1 cellular context compared by ENCODE assay signal in the genomic region with DNA sequence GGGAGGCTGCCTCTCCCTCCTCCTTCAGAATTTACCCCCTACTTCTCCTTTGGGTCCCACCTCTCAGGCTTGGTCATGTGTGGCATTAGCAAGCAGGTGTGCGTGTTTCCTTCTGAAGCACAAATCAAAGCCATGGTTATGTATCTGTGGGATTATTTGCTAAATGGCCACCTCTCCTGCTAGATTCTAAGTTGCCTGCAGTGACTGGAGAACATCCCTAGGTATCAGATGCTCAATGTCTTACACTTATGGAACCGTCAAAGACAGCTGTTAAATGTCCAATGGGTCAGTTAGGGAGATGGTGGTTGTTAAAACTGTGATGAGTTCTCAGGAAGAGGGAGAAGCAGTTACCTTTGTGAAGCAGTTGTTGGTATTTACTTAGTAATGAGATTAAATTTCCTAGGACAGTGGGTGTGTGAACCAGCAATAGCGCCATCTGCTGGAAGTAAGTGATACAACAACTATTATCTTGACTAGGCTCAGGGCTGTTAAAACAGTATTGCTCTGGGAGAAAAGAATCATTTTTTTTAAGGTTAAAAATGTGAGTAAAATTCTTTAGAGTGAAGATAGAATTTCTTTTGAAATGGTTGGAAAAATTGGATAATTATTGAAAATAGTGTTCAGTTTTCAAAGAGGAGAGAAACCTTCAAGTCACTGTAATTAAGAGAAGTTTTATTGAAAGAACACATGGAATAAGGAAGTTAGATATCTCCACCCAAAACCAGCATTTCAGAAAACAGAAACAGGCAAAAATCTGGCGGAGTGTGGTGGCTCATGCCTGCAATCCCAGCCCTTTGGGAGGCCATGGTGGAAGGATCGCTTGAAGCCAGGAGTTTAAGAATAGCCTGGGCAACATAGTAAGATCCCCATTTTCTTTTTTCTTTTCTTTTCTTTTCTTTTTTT.
TF ChIP-seq lines count a peak whose summit lies in the region.

No MANE protein-coding gene starts in this region.

TF ChIP-seq in GM12878, 131 proteins besides CTCF, POLR2A, EP300 and RAD21 (continued from another document):
- TF ChIP-seq ZNF687 (IDR thresholded peaks at IDR 0.05) = no peak
